ENCODE assay signal across 9 cellular contexts in the genomic region with DNA sequence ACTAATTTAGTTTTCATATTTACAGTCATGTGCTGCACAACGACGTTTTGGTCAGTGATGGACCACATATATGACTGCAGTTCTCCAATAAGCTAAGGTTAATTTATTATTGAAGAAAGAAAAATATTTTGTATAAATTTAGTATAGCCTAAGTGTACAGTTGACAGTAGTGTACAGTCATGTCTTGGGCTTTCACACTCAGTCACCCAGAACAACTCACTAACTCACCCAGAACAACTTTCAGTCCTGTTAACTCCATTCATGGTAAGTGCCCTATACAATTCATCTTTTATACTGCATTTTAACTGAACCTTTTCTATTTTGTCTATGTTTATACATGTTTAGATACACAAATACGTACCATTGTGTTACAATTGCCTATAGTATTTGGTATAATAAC. TPM values are rescaled to one million over a fixed set of nuclear protein-coding genes. Genes with fewer than 3 reads are reported as not detected.
DNase-seq lines count a peak whose midpoint lies in the region; ATAC-seq and TF ChIP-seq lines count a peak whose summit lies in the region.
"Had no signal": no experiment of that assay in that cellular context is flagged by ENCODE, and none has a peak within 500 bp of the region (broad histone marks: within the 10 kb centered on the region; RNA-seq: fewer than 3 reads in every experiment).

No MANE protein-coding gene starts in this region.

- peak overlapping the region; percentile 91 for H2AFZ ChIP-seq in osteoblast (ENCODE audit: low read length)

- TF ChIP-seq CTCF in osteoblast (IDR thresholded peaks at IDR 0.05; ENCODE audit: extremely low read depth, low read depth, low read length), result no peak

- H3K27ac ChIP-seq in osteoblast (ENCODE audit: low read depth, low read length), result no peak overlapping the region

- H3K4me3 Mint-ChIP-seq in activated CD4-positive, alpha-beta T cell treated with anti-CD3 and anti-CD28 coated beads, Interleukin-2, amount 10 ng/mL, durations not matched to agents 7 days and 5 days, result no peak overlapping the region
- H3K4me3 Mint-ChIP-seq in activated T-helper 17 cell treated with anti-CD3 and anti-CD28 coated beads, Interleukin-2, amount 50 U/mL, for 72 hours, result peak overlapping the region; percentile 80

- H3K79me2 ChIP-seq in osteoblast (ENCODE audit: insufficient read depth, low read length), result no peaks in the 10 kb centered on the region

- DNase-seq in activated CD4-positive, alpha-beta T cell treated with anti-CD3 and anti-CD28 coated beads, Interleukin-2, amount 10 ng/mL, durations not matched to agents 7 days and 5 days, result no peak
- DNase-seq in activated CD4-positive, alpha-beta T cell treated with anti-CD3 and anti-CD28 coated beads for 4 hours, result no peak
- no peak for DNase-seq in osteoblast (ENCODE audit: insufficient read length, low spot score, missing footprints)
- no peak for DNase-seq in cerebellar nuclear complex (lab: John Stamatoyannopoulos, UW)
- no peak for DNase-seq in pons (ENCODE audit: low spot score)
- DNase-seq in activated CD4-positive, alpha-beta T cell treated with anti-CD3 and anti-CD28 coated beads for 48 hours, result no peak

- peaks cover 7% of the 10 kb centered on the region for H3K9me3 Mint-ChIP-seq in activated CD4-positive, alpha-beta T cell treated with anti-CD3 and anti-CD28 coated beads, Interleukin-2, amount 10 ng/mL, durations not matched to agents 7 days and 5 days
- H3K9me3 Mint-ChIP-seq in activated T-helper 17 cell treated with anti-CD3 and anti-CD28 coated beads, Interleukin-2, amount 50 U/mL, for 72 hours, result no peaks in the 10 kb centered on the region

- H3K36me3 Mint-ChIP-seq in activated CD4-positive, alpha-beta T cell treated with anti-CD3 and anti-CD28 coated beads, Interleukin-2, amount 10 ng/mL, durations not matched to agents 7 days and 5 days (ENCODE audit: low read depth), result peaks cover 4% of the 10 kb centered on the region
- H3K36me3 Mint-ChIP-seq in activated T-helper 17 cell treated with anti-CD3 and anti-CD28 coated beads, Interleukin-2, amount 50 U/mL, for 72 hours (ENCODE audit: low read depth), result no peaks in the 10 kb centered on the region

- H3K36me3 ChIP-seq in osteoblast (ENCODE audit: insufficient read depth, low read length), result no peaks in the 10 kb centered on the region

- H3K9me3 ChIP-seq in osteoblast (ENCODE audit: low read depth, low read length), result no peaks in the 10 kb centered on the region

- peaks cover 33% of the 10 kb centered on the region for H3K27me3 Mint-ChIP-seq in activated CD4-positive, alpha-beta T cell treated with anti-CD3 and anti-CD28 coated beads, Interleukin-2, amount 10 ng/mL, durations not matched to agents 7 days and 5 days
- peaks cover 14% of the 10 kb centered on the region for H3K27me3 Mint-ChIP-seq in activated T-helper 17 cell treated with anti-CD3 and anti-CD28 coated beads, Interleukin-2, amount 50 U/mL, for 72 hours

- H3K27me3 ChIP-seq in osteoblast (ENCODE audit: insufficient read depth, low read length), result no peaks in the 10 kb centered on the region

- H3K27ac Mint-ChIP-seq in activated CD4-positive, alpha-beta T cell treated with anti-CD3 and anti-CD28 coated beads, Interleukin-2, amount 10 ng/mL, durations not matched to agents 7 days and 5 days, result peak overlapping the region; percentile 82
- H3K27ac Mint-ChIP-seq in activated T-helper 17 cell treated with anti-CD3 and anti-CD28 coated beads, Interleukin-2, amount 50 U/mL, for 72 hours, result peak overlapping the region; percentile 76

- no peaks in the 10 kb centered on the region for H4K20me1 ChIP-seq in osteoblast (ENCODE audit: insufficient read depth, low read length)

- CTCF ChIA-PET in activated CD4-positive, alpha-beta T cell treated with anti-CD3 and anti-CD28 coated beads, Interleukin-2, amount 10 ng/mL, durations not matched to agents 7 days and 5 days (lab: Charles Lee), result interaction anchor here (0.6 to 2.8 kb wide), 16 partner anchors 12 to 776 kb away, joined by 3 to 14 read pairs (median 4); a partner anchor contains a TSS

- no peaks in the 10 kb centered on the region for H3K4me1 ChIP-seq in osteoblast (ENCODE audit: insufficient read depth, low read length)

- POLR2A ChIA-PET in activated CD4-positive, alpha-beta T cell treated with anti-CD3 and anti-CD28 coated beads, Interleukin-2, amount 10 ng/mL, durations not matched to agents 7 days and 5 days (lab: Charles Lee), result no interaction called here

- H3K4me1 Mint-ChIP-seq in activated CD4-positive, alpha-beta T cell treated with anti-CD3 and anti-CD28 coated beads, Interleukin-2, amount 10 ng/mL, durations not matched to agents 7 days and 5 days, result peaks cover 19% of the 10 kb centered on the region
- H3K4me1 Mint-ChIP-seq in activated T-helper 17 cell treated with anti-CD3 and anti-CD28 coated beads, Interleukin-2, amount 50 U/mL, for 72 hours, result peaks cover 11% of the 10 kb centered on the region

- ATAC-seq in HG02981 (IDR thresholded peaks at IDR 0.05; ENCODE audit: unreplicated experiment), result peak; percentile 12
- peak; percentile 81 for ATAC-seq in activated T-helper 17 cell treated with anti-CD3 and anti-CD28 coated beads, Interleukin-2, amount 50 U/mL, for 72 hours (replicated peaks)

- peak overlapping the region; percentile 93 for H3K4me2 ChIP-seq in osteoblast (ENCODE audit: insufficient read depth, low read length)

- peak overlapping the region; percentile 68 for H3K4me3 ChIP-seq in osteoblast (ENCODE audit: insufficient read depth, low read length)

RNA-seq across cellular contexts. Expression of a gene that starts 3.8 kb away (rescaled TPM):
- total RNA-seq in activated CD4-positive, alpha-beta T cell treated with anti-CD3 and anti-CD28 coated beads, Interleukin-2, amount 10 ng/mL, durations not matched to agents 7 days and 5 days, result not detected
- total RNA-seq in activated T-helper 17 cell treated with anti-CD3 and anti-CD28 coated beads, Interleukin-2, amount 50 U/mL, for 72 hours, result not detected
- not detected in 2 replicates for total RNA-seq in osteoblast
- total RNA-seq: kidney epithelial cell had no signal

RNA-seq across cellular contexts. Expression of a gene that starts 48.1 kb away (rescaled TPM):
- total RNA-seq in activated CD4-positive, alpha-beta T cell treated with anti-CD3 and anti-CD28 coated beads, Interleukin-2, amount 10 ng/mL, durations not matched to agents 7 days and 5 days, result not detected
- total RNA-seq in activated T-helper 17 cell treated with anti-CD3 and anti-CD28 coated beads, Interleukin-2, amount 50 U/mL, for 72 hours, result not detected
- total RNA-seq in osteoblast, result not detected in 2 replicates
- total RNA-seq: kidney epithelial cell had no signal
